ENCODE assay signal across 30 cellular contexts in genomic region chr16:84268661-84269060, GRCh38. TPM values are rescaled to one million over a fixed set of nuclear protein-coding genes. Genes with fewer than 3 reads are reported as not detected.
A peak's percentile ranks its signal among the peaks of the same experiment; 100 is the strongest.
DNase-seq lines count a peak whose midpoint lies in the region; ATAC-seq, FAIRE-seq and TF ChIP-seq lines count a peak whose summit lies in the region.
"Had no signal": no experiment of that assay in that cellular context is flagged by ENCODE, and none has a peak within 500 bp of the region (broad histone marks: within the 10 kb centered on the region; RNA-seq: fewer than 3 reads in every experiment).

No MANE protein-coding gene starts in this region.

- no peak for TF ChIP-seq CTCF in kidney (IDR thresholded peaks at IDR 0.05; ENCODE audit: borderline replicate concordance, extremely low read depth, insufficient read depth)

- H3K4me1 ChIP-seq in kidney (ENCODE audit: control insufficient read depth in 1 of 2, insufficient read depth in 1 of 2, low read depth in 1 of 2, low read length in 2 of 2) = peaks cover 8 to 20% of the 10 kb centered on the region in 2 donors
- H3K4me1 ChIP-seq: ascending aorta, esophagus squamous epithelium, gastrocnemius medialis, vagina had no signal

- in situ Hi-C loops in ACHN (cut with HindIII; ENCODE audit: low pct_ligation_motif_present, low pct_unique_long_range_greater_than_20kb, low sequenced_read_pairs) = no loop called here

- no peaks in the 10 kb centered on the region for H3K9me3 ChIP-seq in kidney (ENCODE audit: control insufficient read depth in 1 of 2, low read length in 2 of 2)
- H3K9me3 ChIP-seq: ascending aorta, esophagus squamous epithelium, gastrocnemius medialis, thoracic aorta, vagina had no signal

- no peaks in the 10 kb centered on the region for H3K36me3 ChIP-seq in kidney (ENCODE audit: control insufficient read depth in 1 of 2, insufficient read depth in 2 of 2, low read length in 2 of 2)
- H3K36me3 ChIP-seq: ascending aorta, esophagus squamous epithelium, gastrocnemius medialis, thoracic aorta, vagina had no signal

- peak; percentile 91 for FAIRE-seq in kidney (lab: Jason Lieb, UNC)

- H3K9ac ChIP-seq in kidney (ENCODE audit: low read length in 2 of 2) = no peak overlapping the region

- ATAC-seq in HG03039 (IDR thresholded peaks at IDR 0.05; ENCODE audit: unreplicated experiment) (no peak), Right ventricle myocardium inferior (no peak), HG03280 (IDR thresholded peaks at IDR 0.05; ENCODE audit: unreplicated experiment) (no peak)
- ATAC-seq: gastrocnemius medialis; naive thymus-derived CD4-positive, alpha-beta T cell had no signal

- DNase-seq in ACHN = peak; percentile 81
- DNase-seq in D341Med (ENCODE audit: low spot score) = peak; percentile 65
- DNase-seq in NCI-H2171 treated with DMSO at 0.1 percent for 48 hours (lab: John Stamatoyannopoulos, UW) = peak; percentile 44
- no peak for DNase-seq in kidney
- no peak for DNase-seq in Right ventricle myocardium inferior (ENCODE audit: missing footprints)
- DNase-seq in NCI-H1105 treated with DMSO at 0.1 percent for 48 hours (lab: John Stamatoyannopoulos, UW) = no peak
- DNase-seq: activated CD4-positive, alpha-beta T cell treated with anti-CD3 and anti-CD28 coated beads for 4 hours; activated CD8-positive, alpha-beta memory T cell treated with anti-CD3 and anti-CD28 coated beads for 24 hours; activated effector memory CD4-positive, alpha-beta T cell treated with Interleukin-2 at 50 U/mL for 16 hours; activated naive CD8-positive, alpha-beta T cell treated with anti-CD3 and anti-CD28 coated beads for 36 hours; C1 segment of cervical spinal cord; Calu3; cortex of kidney; esophagus squamous epithelium; gastrocnemius medialis; GOT3; midbrain; naive thymus-derived CD4-positive, alpha-beta T cell; NCI-H2081 treated with DMSO at 0.1 percent for 48 hours; NK-92 treated with Interleukin-12 subunit alpha and Interleukin-12 subunit beta, amount 100 ng/mL, for 24 hours; SHP77 treated with DMSO at 0.1 percent for 48 hours had no signal

- intact Hi-C loops in kidney (cut with DNase I) (no loop called here), Right ventricle myocardium inferior (cut with DNase I) (no loop called here)

- H3K27ac ChIP-seq in kidney (ENCODE audit: low read depth in 2 of 2, low read length in 2 of 2) = peak overlapping the region in 1 of 2 donors; percentile 47
- H3K27ac ChIP-seq: ascending aorta, esophagus squamous epithelium, gastrocnemius medialis, skin epidermis, thoracic aorta, vagina had no signal

- peak overlapping the region in 1 of 2 donors; percentile 15 for H3K4me3 ChIP-seq in kidney (ENCODE audit: low read length in 2 of 2)
- H3K4me3 ChIP-seq: ascending aorta, esophagus squamous epithelium, gastrocnemius medialis, skin epidermis, thoracic aorta, vagina had no signal

RNA-seq across cellular contexts. Expression of gene WFDC1, which starts 26.0 kb away (rescaled TPM):
- total RNA-seq in kidney (11.1 TPM), Right ventricle myocardium inferior (1.5 TPM)
- 34.8 TPM for polyA plus RNA-seq in kidney (ENCODE audit: insufficient read depth, low read depth, low replicate concordance)
- total RNA-seq: activated naive CD8-positive, alpha-beta T cell treated with anti-CD3 and anti-CD28 coated beads for 36 hours; Calu3; naive thymus-derived CD4-positive, alpha-beta T cell had no signal
- polyA plus RNA-seq: naive thymus-derived CD4-positive, alpha-beta T cell had no signal

RNA-seq across cellular contexts. Expression of gene KCNG4, which starts 28.8 kb away (rescaled TPM):
- total RNA-seq in kidney (not detected), Right ventricle myocardium inferior (not detected)
- not detected for polyA plus RNA-seq in kidney (ENCODE audit: insufficient read depth, low read depth, low replicate concordance)
- total RNA-seq: activated naive CD8-positive, alpha-beta T cell treated with anti-CD3 and anti-CD28 coated beads for 36 hours; ascending aorta; Calu3; cardiac septum; esophagus squamous epithelium; gastrocnemius medialis; liver; naive thymus-derived CD4-positive, alpha-beta T cell; omental fat pad; thoracic aorta; vagina had no signal
- polyA plus RNA-seq: liver; naive thymus-derived CD4-positive, alpha-beta T cell had no signal

Comparison
In these comparisons a context has a peak if more than half of its experiments do, and no peak if none do; other contexts are left out.
1. DNase-seq: peak in ACHN (single experiment), D341Med (single experiment) and NCI-H2171 treated with DMSO at 0.1 percent for 48 hours (single experiment); none in kidney (single experiment), Right ventricle myocardium inferior (single experiment) and NCI-H1105 treated with DMSO at 0.1 percent for 48 hours (single experiment).